In genomic region chr4:179165862-179166261, GRCh38 we compare ENCODE assay signal across 36 cellular contexts.
"Had no signal": no experiment of that assay in that cellular context is flagged by ENCODE, and none has a peak within 500 bp of the region (broad histone marks: within the 10 kb centered on the region; RNA-seq: fewer than 3 reads in every experiment).

No MANE protein-coding gene starts in this region.

- DNase-seq: activated CD4-positive, alpha-beta T cell treated with anti-CD3 and anti-CD28 coated beads for 48 hours; activated CD4-positive, alpha-beta T cell treated with anti-CD3 and anti-CD28 coated beads, Interleukin-2, amount 50 U/mL, for 48 hours; activated CD8-positive, alpha-beta memory T cell treated with anti-CD3 and anti-CD28 coated beads for 24 hours; activated effector memory CD4-positive, alpha-beta T cell treated with Interleukin-2 at 50 U/mL for 16 hours; activated naive CD4-positive, alpha-beta T cell treated with Interleukin-2 at 50 U/mL for 16 hours; anterior cingulate cortex; dermis blood vessel endothelial cell; effector CD4-positive, alpha-beta T cell; foreskin fibroblast; head of caudate nucleus; hippocampal formation; left cardiac atrium; left ventricle myocardium superior; mammary epithelial cell; naive B cell; occipital lobe; stimulated activated CD4-positive, alpha-beta T cell treated with anti-CD3 and anti-CD28 coated beads, Interleukin-15, amount 100 ng/mL, for 24 hours; stimulated activated CD4-positive, alpha-beta T cell treated with anti-CD3 and anti-CD28 coated beads, Interleukin-2, amount 100 ng/mL, for 24 hours; stimulated activated naive B cell treated with anti-CD40 and anti-IgM and Interleukin-4, amounts not matched to agents 10 μg/mL and 1 μg/mL and 100 μg/mL, for 72 hours; stomach; T-helper 9 cell; thyroid gland; upper lobe of left lung had no signal

- H3K36me3 ChIP-seq: right atrium auricular region, stomach, thyroid gland, upper lobe of left lung, vagina had no signal

- FAIRE-seq: bronchial epithelial cell, colon, keratinocyte, TTC549 had no signal

- H3K4me3 Mint-ChIP-seq: activated naive CD8-positive, alpha-beta T cell; central memory CD8-positive, alpha-beta T cell; mesothelial cell of epicardium; naive B cell; neural crest cell; stimulated activated naive B cell treated with anti-CD40 and anti-IgM and Interleukin-4, amounts not matched to agents 10 μg/mL and 1 μg/mL and 100 μg/mL, for 72 hours had no signal

- H3K4me1 Mint-ChIP-seq: central memory CD8-positive, alpha-beta T cell; naive B cell; neural crest cell; stimulated activated naive B cell treated with anti-CD40 and anti-IgM and Interleukin-4, amounts not matched to agents 10 μg/mL and 1 μg/mL and 100 μg/mL, for 72 hours had no signal

- H3K9me3 Mint-ChIP-seq: mesothelial cell of epicardium had no signal

- H3K27ac ChIP-seq: right atrium auricular region, stomach, thyroid gland, upper lobe of left lung, vagina, VCaP had no signal

- H3K27ac Mint-ChIP-seq: activated naive CD8-positive, alpha-beta T cell; mesothelial cell of epicardium; naive B cell; stimulated activated naive B cell treated with anti-CD40 and anti-IgM and Interleukin-4, amounts not matched to agents 10 μg/mL and 1 μg/mL and 100 μg/mL, for 72 hours had no signal

- H3K27me3 Mint-ChIP-seq: activated naive CD8-positive, alpha-beta T cell; central memory CD8-positive, alpha-beta T cell; naive B cell; stimulated activated naive B cell treated with anti-CD40 and anti-IgM and Interleukin-4, amounts not matched to agents 10 μg/mL and 1 μg/mL and 100 μg/mL, for 72 hours had no signal

- H3K4me1 ChIP-seq: right atrium auricular region, stomach, thyroid gland, upper lobe of left lung, vagina had no signal

- H3K27me3 ChIP-seq: right atrium auricular region, stomach, thyroid gland, upper lobe of left lung, vagina had no signal

- ATAC-seq: activated CD4-positive, CD25-positive, alpha-beta regulatory T cell treated with anti-CD3 and anti-CD28 coated beads, Interleukin-2, amount 50 U/mL, for 24 hours; esophagus mucosa; left cardiac atrium; left ventricle myocardium superior; stimulated activated naive B cell treated with anti-CD40 and anti-IgM and Interleukin-4, amounts not matched to agents 10 μg/mL and 1 μg/mL and 100 μg/mL, for 72 hours had no signal

- H3K9me3 ChIP-seq: right atrium auricular region, thyroid gland, vagina had no signal

- H3K4me3 ChIP-seq: right atrium auricular region, stomach, thyroid gland, upper lobe of left lung, vagina had no signal

- H3K36me3 Mint-ChIP-seq: activated naive CD8-positive, alpha-beta T cell; mesothelial cell of epicardium; naive B cell; stimulated activated naive B cell treated with anti-CD40 and anti-IgM and Interleukin-4, amounts not matched to agents 10 μg/mL and 1 μg/mL and 100 μg/mL, for 72 hours had no signal
